Comparison of ENCODE assay signal across 13 cellular contexts in the genomic region with DNA sequence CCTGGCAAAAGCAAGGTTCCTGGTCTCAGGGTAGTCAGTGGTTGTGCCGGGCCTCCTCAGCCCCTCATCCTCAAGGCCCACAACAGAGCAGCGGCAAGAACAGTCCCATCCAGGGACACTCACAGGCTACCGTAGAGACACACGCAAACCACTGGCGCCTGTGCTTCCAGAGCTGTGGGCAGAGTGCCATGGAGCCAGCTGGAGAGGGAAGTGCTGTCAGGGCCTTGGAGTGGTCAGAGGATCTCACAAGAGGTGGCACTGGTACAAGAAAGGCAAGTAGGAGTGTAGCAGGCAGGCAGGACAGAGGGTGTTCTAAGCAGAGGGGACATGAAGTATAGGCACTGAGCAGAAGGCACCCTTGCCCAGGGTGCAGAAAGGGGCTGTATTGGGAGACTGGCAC. TPM values are rescaled to one million over a fixed set of nuclear protein-coding genes. Genes with fewer than 3 reads are reported as not detected.
DNase-seq lines count a peak whose midpoint lies in the region; ATAC-seq, FAIRE-seq and TF ChIP-seq lines count a peak whose summit lies in the region.
"Had no signal": no experiment of that assay in that cellular context is flagged by ENCODE, and none has a peak within 500 bp of the region (broad histone marks: within the 10 kb centered on the region; RNA-seq: fewer than 3 reads in every experiment).

No MANE protein-coding gene starts in this region.

- H3K4me3 ChIP-seq in right lobe of liver = no peak overlapping the region
- no peak overlapping the region for H3K4me3 ChIP-seq in HepG2 (replicated peaks in 1 of 3; ENCODE audit: insufficient read depth in 1 of 3, low read depth in 2 of 3, low read length in 3 of 3)
- H3K4me3 ChIP-seq in neural progenitor cell = no peak overlapping the region
- no peak overlapping the region for H3K4me3 ChIP-seq in aorta (ENCODE audit: low read length in 2 of 2)
- no peak overlapping the region for H3K4me3 ChIP-seq in A673 (ENCODE audit: low read depth, low read length, poor library complexity, severe bottlenecking)

- H3K27ac Mint-ChIP-seq in neural progenitor cell = peak overlapping the region; percentile 38
- H3K27ac Mint-ChIP-seq: T-helper 2 cell treated with Interferon-gamma antibody and Interleukin-4, amounts not matched to agents 5 μg/mL and 100 μg/mL, for 36 hours had no signal

- H3K79me2 ChIP-seq in HepG2 (ENCODE audit: insufficient read depth, low read length) = no peaks in the 10 kb centered on the region
- H3K79me2 ChIP-seq in neural progenitor cell (ENCODE audit: low read depth) = no peaks in the 10 kb centered on the region

- BruUV-seq in HepG2 (replicated peaks; lab: Mats Ljungman, UMichigan) (no TSS peak), A673 (replicated peaks; lab: Mats Ljungman, UMichigan) (no TSS peak)

- WGBS in right lobe of liver (ENCODE audit: insufficient coverage, low coverage, low lambda C conversion rate, missing lambda C conversion rate) = 86% methylated on average over 4 of the region's 5 CpGs
- WGBS in HepG2 (ENCODE audit: low lambda C conversion rate) = 94% methylated on average over 5 of the region's 5 CpGs
- WGBS in aorta, 2 donors = 39 to 63% methylated on average over 5 of the region's 5 CpGs

- H3K36me3 ChIP-seq in right lobe of liver = no peaks in the 10 kb centered on the region
- H3K36me3 ChIP-seq in HepG2 (replicated peaks in 1 of 2; ENCODE audit: control insufficient read depth in 1 of 2, insufficient read depth in 2 of 2, low read length in 2 of 2) = no peaks in the 10 kb centered on the region
- no peaks in the 10 kb centered on the region for H3K36me3 ChIP-seq in neural progenitor cell
- H3K36me3 ChIP-seq in aorta (ENCODE audit: control insufficient read depth in 1 of 2, insufficient read depth in 2 of 2, low read length in 1 of 2) = no peaks in the 10 kb centered on the region
- H3K36me3 ChIP-seq in A673 (ENCODE audit: insufficient read depth, low read length, poor library complexity, severe bottlenecking) = no peaks in the 10 kb centered on the region

- H3K9me3 Mint-ChIP-seq in neural progenitor cell = no peaks in the 10 kb centered on the region
- H3K9me3 Mint-ChIP-seq: T-helper 2 cell treated with Interferon-gamma antibody and Interleukin-4, amounts not matched to agents 5 μg/mL and 100 μg/mL, for 36 hours had no signal

- H3K9ac ChIP-seq in HepG2 (ENCODE audit: insufficient read depth, low read depth, low read length) (no peak overlapping the region), neural progenitor cell (no peak overlapping the region)

- no peak for TF ChIP-seq EP300 in HepG2 (IDR thresholded peaks at IDR 0.05; ENCODE audit: low read depth in 2 of 2, low read length in 2 of 2)
- TF ChIP-seq EP300 in HepG2 (CRISPR knock-in tag; IDR thresholded peaks at IDR 0.05; ENCODE audit: borderline replicate concordance) = no peak

- H3K4me1 ChIP-seq in right lobe of liver = peaks cover 0 to 4% (median 0%) of the 10 kb centered on the region in 4 donors
- H3K4me1 ChIP-seq in HepG2 (ENCODE audit: insufficient read depth, low read length) = peaks cover 7% of the 10 kb centered on the region
- H3K4me1 ChIP-seq in neural progenitor cell = no peaks in the 10 kb centered on the region
- no peaks in the 10 kb centered on the region for H3K4me1 ChIP-seq in aorta (ENCODE audit: control insufficient read depth in 1 of 2, insufficient read depth in 2 of 2, low read length in 2 of 2)
- H3K4me1 ChIP-seq in A673 (ENCODE audit: insufficient read depth, low read length, poor library complexity, severe bottlenecking) = no peaks in the 10 kb centered on the region

- H3K4me2 ChIP-seq in HepG2 (ENCODE audit: low read depth, low read length) (no peak overlapping the region), neural progenitor cell (no peak overlapping the region)

- no peak for TF ChIP-seq POLR2A in right lobe of liver (IDR thresholded peaks at IDR 0.05)
- TF ChIP-seq POLR2A in HepG2 (IDR thresholded peaks at IDR 0.05; ENCODE audit: insufficient read depth in 1 of 2, low read depth in 2 of 2, low read length in 2 of 2) = no peak

- H3K27me3 Mint-ChIP-seq in neural progenitor cell (ENCODE audit: insufficient read depth, low read depth) = peaks cover 3% of the 10 kb centered on the region

- peak in 3 of 4 donors; percentile 9 to 16 (median 10) for ATAC-seq in right lobe of liver
- ATAC-seq in HepG2 = no peak
- ATAC-seq in aorta (ENCODE audit: low FRiP score) = no peak
- ATAC-seq in HG03159 (IDR thresholded peaks at IDR 0.05; ENCODE audit: unreplicated experiment) = no peak

- no peak for TF ChIP-seq RAD21 in HepG2 (CRISPR knock-in tag; IDR thresholded peaks at IDR 0.05)

- no peak overlapping the region for H3K27ac ChIP-seq in right lobe of liver
- H3K27ac ChIP-seq in HepG2 (ENCODE audit: extremely low read length, insufficient read depth, low read length) = no peak overlapping the region
- no peak overlapping the region for H3K27ac ChIP-seq in neural progenitor cell
- H3K27ac ChIP-seq in aorta (ENCODE audit: low read depth in 1 of 2, low read length in 2 of 2) = no peak overlapping the region
- no peak overlapping the region for H3K27ac ChIP-seq in A673 (ENCODE audit: low read depth, low read length, poor library complexity, severe bottlenecking)

- no peaks in the 10 kb centered on the region for H3K4me1 Mint-ChIP-seq in neural progenitor cell

- FAIRE-seq in HepG2 (lab: Jason Lieb, UNC) = no peak

- H3K36me3 Mint-ChIP-seq in neural progenitor cell = peaks cover 15% of the 10 kb centered on the region

- H3K4me3 Mint-ChIP-seq in neural progenitor cell = no peak overlapping the region
- H3K4me3 Mint-ChIP-seq: T-helper 2 cell treated with Interferon-gamma antibody and Interleukin-4, amounts not matched to agents 5 μg/mL and 100 μg/mL, for 36 hours had no signal

- CTCF ChIA-PET in HepG2 (lab: Yijun Ruan, JAX; ENCODE audit: low intra/inter-chr PET ratio, low total read pairs) (no interaction called here), A673 (lab: Charles Lee) (no interaction called here)

- H3K27me3 ChIP-seq in right lobe of liver (no peaks in the 10 kb centered on the region), HepG2 (ENCODE audit: control insufficient read depth in 1 of 2, insufficient read depth in 2 of 2, low read length in 2 of 2) (no peaks in the 10 kb centered on the region), neural progenitor cell (no peaks in the 10 kb centered on the region), aorta (ENCODE audit: control insufficient read depth in 1 of 2, insufficient read depth in 2 of 2, low read length in 1 of 2) (no peaks in the 10 kb centered on the region), A673 (replicated peaks; ENCODE audit: insufficient read depth, low read depth, low read length, poor library complexity) (no peaks in the 10 kb centered on the region)

- H4K20me1 ChIP-seq in HepG2 (ENCODE audit: insufficient read depth, low read length) (no peaks in the 10 kb centered on the region), neural progenitor cell (ENCODE audit: low read depth) (no peaks in the 10 kb centered on the region)

- in situ Hi-C loops in HepG2 (cut with HindIII; ENCODE audit: extremely low pct_ligation_motif_present, low pct_unique_long_range_greater_than_20kb) = no loop called here

- H3F3A ChIP-seq in neural progenitor cell (ENCODE audit: low read depth) = no peaks in the 10 kb centered on the region

- intact Hi-C loops in right lobe of liver (cut with DNase I) = no loop called here
- intact Hi-C loops in HepG2 (cut with micrococcal nuclease; ENCODE audit: unreplicated experiment) = no loop called here
- intact Hi-C loops in aorta (cut with DNase I) = no loop called here
- intact Hi-C loops in A673 (cut with micrococcal nuclease; ENCODE audit: unreplicated experiment) = no loop called here

- DNase-seq in right lobe of liver = no peak
- DNase-seq in HepG2 (ENCODE audit: low spot score) = no peak
- peak; percentile 41 for DNase-seq in fibroblast of gingiva (ENCODE audit: low read depth)
- no peak for DNase-seq in neural progenitor cell (ENCODE audit: low spot score)
- peak; percentile 67 to 71 for DNase-seq in aorta
- DNase-seq in GOT3 (lab: John Stamatoyannopoulos, UW) = no peak
- DNase-seq in A673 (ENCODE audit: low spot score) = no peak
- DNase-seq: AML-193, amniotic stem cell, islet precursor cell, MV-4-11 had no signal

- H2AFZ ChIP-seq in HepG2 (ENCODE audit: low read length) = no peak overlapping the region
- H2AFZ ChIP-seq in neural progenitor cell (replicated peaks) = no peak overlapping the region

- POLR2A ChIA-PET in HepG2 (lab: Yijun Ruan, JAX) (no interaction called here), A673 (lab: Charles Lee; ENCODE audit: low non-redundant PET) (no interaction called here)

- no peak for TF ChIP-seq CTCF in right lobe of liver (IDR thresholded peaks at IDR 0.05)
- no peak for TF ChIP-seq CTCF in HepG2 (CRISPR knock-in tag; IDR thresholded peaks at IDR 0.05)
- TF ChIP-seq CTCF in neural progenitor cell (IDR thresholded peaks at IDR 0.05) = no peak
- TF ChIP-seq CTCF in A673 (conservative IDR thresholded peaks at IDR 0.05; ENCODE audit: low read depth, low read length) = no peak

- H3K9me3 ChIP-seq in right lobe of liver (no peaks in the 10 kb centered on the region), HepG2 (ENCODE audit: low read length) (no peaks in the 10 kb centered on the region), neural progenitor cell (ENCODE audit: low read depth) (no peaks in the 10 kb centered on the region), aorta (ENCODE audit: control insufficient read depth, low read length) (no peaks in the 10 kb centered on the region), A673 (ENCODE audit: low read depth, low read length, poor library complexity, severe bottlenecking) (no peaks in the 10 kb centered on the region)

RNA-seq across cellular contexts. Expression of a gene that starts 34.6 kb away (rescaled TPM):
- total RNA-seq in right lobe of liver (10 to 100 TPM in 2 of 6 experiments, 1 to 10 TPM in 4; 7.5 to 33.8 (median 8.9) TPM), HepG2 (2016; rRNA removed; fragmentation: Illumina TruSeq; extraction: Trizol) (5.7 and 10.0 TPM in 2 replicates), neural progenitor cell (ENCODE audit: low replicate concordance) (10.8 and 47.4 TPM in 2 replicates), aorta (10 to 100 TPM; 13.7 to 15.0 TPM), A673 (2021) (28.0 and 35.9 TPM in 2 replicates)
- 14.3 and 16.0 TPM in 2 replicates for total RNA-seq in HepG2 (2016; cell fraction: cytosol; rRNA removed; fragmentation: Illumina TruSeq; extraction: Trizol; ENCODE audit: low read depth)
- 5.0 and 10.4 TPM in 2 replicates for total RNA-seq in HepG2 (2016; cell fraction: insoluble cytoplasmic fraction; rRNA removed; fragmentation: Illumina TruSeq; extraction: Trizol)
- 17.4 and 22.1 TPM in 2 replicates for total RNA-seq in HepG2 (2016; cell fraction: membrane; rRNA removed; fragmentation: Illumina TruSeq; extraction: Trizol)
- total RNA-seq in HepG2 (2016; cell fraction: nucleus; rRNA removed; fragmentation: Illumina TruSeq; extraction: Trizol) = 10.0 and 10.9 TPM in 2 replicates
- polyA plus RNA-seq in HepG2 (2011; rRNA removed) (15.0 and 23.2 TPM in 2 replicates), aorta (1 to 10 TPM; 3.0 to 5.7 TPM)
- 15.5 and 27.2 TPM in 2 replicates for polyA plus RNA-seq in HepG2 (2011; cell fraction: cytosol; rRNA removed)
- 167 and 168 TPM in 2 replicates for polyA plus RNA-seq in HepG2 (2011; cell fraction: nucleus; rRNA removed)
- 10.5 and 17.4 TPM in 2 replicates for polyA plus RNA-seq in HepG2 (2012)
- polyA plus RNA-seq in HepG2 (2016; cell fraction: cytosol; fragmentation: Illumina TruSeq; extraction: Trizol; ENCODE audit: low read depth) = 15.9 and 17.0 TPM in 2 replicates
- polyA plus RNA-seq in HepG2 (2016; cell fraction: insoluble cytoplasmic fraction; fragmentation: Illumina TruSeq; extraction: Trizol; ENCODE audit: low read depth) = 5.9 and 6.8 TPM in 2 replicates
- polyA plus RNA-seq in HepG2 (2016; cell fraction: membrane; fragmentation: Illumina TruSeq; extraction: Trizol; ENCODE audit: low read depth) = 15.7 and 16.1 TPM in 2 replicates
- polyA plus RNA-seq in HepG2 (2016; cell fraction: nucleus; fragmentation: Illumina TruSeq; extraction: Trizol; ENCODE audit: insufficient read depth, low read depth) = 29.1 and 29.7 TPM in 2 replicates
- polyA minus RNA-seq in HepG2 (2011; rRNA and poly(A)+ RNA removed; ENCODE audit: low replicate concordance) = 16.4 and 20.4 TPM in 2 replicates
- 9.8 and 9.9 TPM in 2 replicates for polyA minus RNA-seq in HepG2 (2011; cell fraction: cytosol; rRNA and poly(A)+ RNA removed)
- polyA minus RNA-seq in HepG2 (2011; cell fraction: nucleus; rRNA and poly(A)+ RNA removed) = 11.9 and 12.4 TPM in 2 replicates

Comparison
In these comparisons a context has a peak if more than half of its experiments do, and no peak if none do; other contexts are left out.
1. ATAC-seq: peak in right lobe of liver (3 of 4); none in HepG2 (single experiment), aorta (single experiment) and HG03159 (single experiment).
2. DNase-seq: peak in fibroblast of gingiva (single experiment) and aorta (2 of 2); none in right lobe of liver (0 of 3), HepG2 (single experiment), neural progenitor cell (single experiment), GOT3 (single experiment) and A673 (single experiment).